In the genomic region with DNA sequence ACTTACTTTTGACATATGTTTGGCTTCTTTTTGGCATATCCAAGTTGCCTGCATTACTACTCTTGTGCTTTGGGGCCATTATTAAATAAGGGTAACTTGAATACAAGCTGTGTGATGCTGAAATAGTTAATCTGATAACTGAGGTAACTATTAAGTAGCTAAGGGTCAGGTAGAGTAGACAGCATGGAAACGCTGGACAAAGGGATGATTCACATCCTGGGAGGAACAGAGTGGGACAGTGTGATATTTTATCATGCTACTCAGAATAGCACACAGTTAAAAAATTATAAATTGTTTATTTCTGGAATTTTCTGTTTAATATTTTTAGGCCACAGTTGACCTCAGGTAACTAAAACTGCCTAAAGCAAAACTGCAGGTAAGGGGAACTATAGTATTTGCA, we compare ENCODE assay signal across 19 cellular contexts.
A peak's percentile ranks its signal among the peaks of the same experiment; 100 is the strongest.
DNase-seq lines count a peak whose midpoint lies in the region; ATAC-seq and TF ChIP-seq lines count a peak whose summit lies in the region.
"Had no signal": no experiment of that assay in that cellular context is flagged by ENCODE, and none has a peak within 500 bp of the region (broad histone marks: within the 10 kb centered on the region; RNA-seq: fewer than 3 reads in every experiment).

No MANE protein-coding gene starts in this region.

- CTCF ChIA-PET in mammary epithelial cell (lab: Charles Lee; ENCODE audit: low non-redundant PET) (no interaction called here), MCF 10A (lab: Yijun Ruan, JAX) (no interaction called here)

- dilution Hi-C loops in mammary epithelial cell (cut with HindIII; ENCODE audit: low sequenced_read_pairs): no loop called here

- H3K9me3 Mint-ChIP-seq in MCF 10A (ENCODE audit: unreplicated experiment): no peaks in the 10 kb centered on the region
- H3K9me3 Mint-ChIP-seq: GM23338 had no signal

- ATAC-seq in psoas muscle: no peak
- ATAC-seq: GM23338, HCT116 had no signal

- no peak overlapping the region for H3K4me3 Mint-ChIP-seq in MCF 10A (ENCODE audit: unreplicated experiment)
- H3K4me3 Mint-ChIP-seq: CD8-positive, alpha-beta memory T cell; GM23338 had no signal

- H3K4me1 ChIP-seq in mammary epithelial cell (ENCODE audit: insufficient read depth, low read length): peaks cover 13% of the 10 kb centered on the region
- no peaks in the 10 kb centered on the region for H3K4me1 ChIP-seq in psoas muscle
- H3K4me1 ChIP-seq: BLaER1, SJSA1 had no signal

- H3K36me3 ChIP-seq in mammary epithelial cell (ENCODE audit: insufficient read depth, low read length) (no peaks in the 10 kb centered on the region), psoas muscle (ENCODE audit: insufficient read depth in 1 of 2, low read depth in 1 of 2) (no peaks in the 10 kb centered on the region)
- H3K36me3 ChIP-seq: BLaER1, SJSA1 had no signal

- H3K9me3 ChIP-seq in mammary epithelial cell (replicated peaks; ENCODE audit: insufficient read depth, low read length) (no peaks in the 10 kb centered on the region), psoas muscle (no peaks in the 10 kb centered on the region)
- H3K9me3 ChIP-seq: BLaER1, SJSA1 had no signal

- H4K20me1 ChIP-seq in mammary epithelial cell (ENCODE audit: insufficient read depth, low read length): no peaks in the 10 kb centered on the region
- H4K20me1 ChIP-seq: BLaER1 had no signal

- H3K27me3 Mint-ChIP-seq in MCF 10A (ENCODE audit: insufficient read depth, unreplicated experiment): no peaks in the 10 kb centered on the region
- H3K27me3 Mint-ChIP-seq: CD8-positive, alpha-beta memory T cell had no signal

- WGBS in mammary epithelial cell (ENCODE audit: low coverage, missing lambda C conversion rate): 0% methylated on average over 1 of the region's 1 CpG
- 44 to 59% (median 56%) methylated on average over 1 of the region's 1 CpG for WGBS in psoas muscle, 3 donors

- DNase-seq in mammary epithelial cell: peak; percentile 10
- no peak for DNase-seq in MCF 10A (ENCODE audit: unreplicated experiment)
- peak; percentile 3 for DNase-seq in amniotic epithelial cell (ENCODE audit: low read depth)
- DNase-seq in foreskin fibroblast: peak; percentile 5 to 19
- no peak for DNase-seq in substantia nigra (lab: John Stamatoyannopoulos, UW)
- DNase-seq in psoas muscle: no peak
- DNase-seq in activated CD4-positive, alpha-beta T cell treated with anti-CD3 and anti-CD28 coated beads, Interleukin-2, amount 50 U/mL, for 48 hours: no peak
- DNase-seq in NCI-H1048 (lab: John Stamatoyannopoulos, UW): no peak
- DNase-seq: 8988T; CD8-positive, alpha-beta memory T cell; MV-4-11; NCI-H1436; NCI-H2029; NCI-H2171; NCI-H774 had no signal

- no peaks in the 10 kb centered on the region for H3K4me1 Mint-ChIP-seq in MCF 10A (ENCODE audit: insufficient read depth, unreplicated experiment)
- H3K4me1 Mint-ChIP-seq: CD8-positive, alpha-beta memory T cell had no signal

- no peak overlapping the region for H3K9ac ChIP-seq in mammary epithelial cell (ENCODE audit: insufficient read depth, low read length)
- H3K9ac ChIP-seq: BLaER1 had no signal

- H3K79me2 ChIP-seq in mammary epithelial cell (ENCODE audit: insufficient read depth, low read length): no peaks in the 10 kb centered on the region

- no peak overlapping the region for H3K4me2 ChIP-seq in mammary epithelial cell (ENCODE audit: insufficient read depth, low read depth, low read length)
- H3K4me2 ChIP-seq: BLaER1, GM23338 had no signal

- TF ChIP-seq CTCF in mammary epithelial cell (conservative IDR thresholded peaks at IDR 0.05 in 1 of 2, IDR thresholded peaks at IDR 0.05 in 1 of 2; ENCODE audit: extremely low read depth in 1 of 2, insufficient read depth in 1 of 2, low read depth in 1 of 2, low read length in 2 of 2): no peak
- TF ChIP-seq CTCF in MCF 10A (IDR thresholded peaks at IDR 0.05; ENCODE audit: unreplicated experiment): no peak
- TF ChIP-seq CTCF in foreskin fibroblast (IDR thresholded peaks at IDR 0.05; ENCODE audit: low read depth, low read length): no peak
- no peak for TF ChIP-seq CTCF in psoas muscle (IDR thresholded peaks at IDR 0.05)

- BruUV-seq in mammary epithelial cell (replicated peaks; lab: Mats Ljungman, UMichigan) (no TSS peak), MCF 10A (replicated peaks; lab: Mats Ljungman, UMichigan) (no TSS peak)

- H3K36me3 Mint-ChIP-seq in MCF 10A (ENCODE audit: insufficient read depth, unreplicated experiment): no peaks in the 10 kb centered on the region
- H3K36me3 Mint-ChIP-seq: CD8-positive, alpha-beta memory T cell had no signal

- no peak overlapping the region for H3K27ac ChIP-seq in mammary epithelial cell (ENCODE audit: insufficient read depth, low read depth, low read length)
- no peak overlapping the region for H3K27ac ChIP-seq in substantia nigra (ENCODE audit: low read depth, low read length, poor library complexity, severe bottlenecking)
- no peak overlapping the region for H3K27ac ChIP-seq in psoas muscle
- H3K27ac ChIP-seq: BLaER1, SJSA1 had no signal

- H2AFZ ChIP-seq in mammary epithelial cell (ENCODE audit: low read depth, low read length): no peak overlapping the region
- H2AFZ ChIP-seq: GM23338 had no signal

- intact Hi-C loops in mammary epithelial cell (cut with micrococcal nuclease) (no loop called here), MCF 10A (cut with micrococcal nuclease) (no loop called here), psoas muscle (cut with DNase I) (no loop called here)

- H3K4me3 ChIP-seq in mammary epithelial cell (replicated peaks in 1 of 3; ENCODE audit: insufficient read depth in 1 of 3, low read depth in 2 of 3, low read length in 3 of 3) (no peak overlapping the region), foreskin fibroblast (ENCODE audit: low read depth in 1 of 2, low read length in 2 of 2) (no peak overlapping the region), psoas muscle (no peak overlapping the region)
- H3K4me3 ChIP-seq: BLaER1, GM23338, SJSA1 had no signal

- H3K27me3 ChIP-seq in mammary epithelial cell (ENCODE audit: insufficient read depth, low read length) (no peaks in the 10 kb centered on the region), psoas muscle (ENCODE audit: insufficient read depth in 3 of 3, low read length in 2 of 3) (no peaks in the 10 kb centered on the region)
- H3K27me3 ChIP-seq: BLaER1, SJSA1 had no signal

- no peak overlapping the region for H3K27ac Mint-ChIP-seq in MCF 10A (ENCODE audit: low read depth, unreplicated experiment)
- H3K27ac Mint-ChIP-seq: CD8-positive, alpha-beta memory T cell; GM23338 had no signal

- in situ Hi-C loops in mammary epithelial cell (cut with MboI; ENCODE audit: low sequenced_read_pairs in 2 of 2): loop anchor here in 1 of 2 donors (10.0 kb wide), 1 partner anchor 64 kb away; no protein-coding TSS in a partner anchor

- POLR2A ChIA-PET in MCF 10A (lab: Yijun Ruan, JAX): no interaction called here

Comparison
In these comparisons a context has a peak if more than half of its experiments do, and no peak if none do; other contexts are left out.
1. DNase-seq: peak in mammary epithelial cell (single experiment), amniotic epithelial cell (single experiment) and foreskin fibroblast (2 of 2); none in MCF 10A (single experiment), substantia nigra (0 of 49), psoas muscle (0 of 2), activated CD4-positive, alpha-beta T cell treated with anti-CD3 and anti-CD28 coated beads, Interleukin-2, amount 50 U/mL, for 48 hours (0 of 2) and NCI-H1048 (single experiment).